In genomic region chr4:6851431-6851830, GRCh38 we compare ENCODE assay signal across 37 cellular contexts. TPM values are rescaled to one million over a fixed set of nuclear protein-coding genes. Genes with fewer than 3 reads are reported as not detected.
DNase-seq lines count a peak whose midpoint lies in the region; ATAC-seq, FAIRE-seq and TF ChIP-seq lines count a peak whose summit lies in the region.
"Had no signal": no experiment of that assay in that cellular context is flagged by ENCODE, and none has a peak within 500 bp of the region (broad histone marks: within the 10 kb centered on the region; RNA-seq: fewer than 3 reads in every experiment).

No MANE protein-coding gene starts in this region.

- no peak overlapping the region for H3K4me2 ChIP-seq in K562 (ENCODE audit: insufficient read depth, low read length)
- H3K4me2 ChIP-seq: A549; BLaER1; BLaER1 treated with 17β-estradiol and CSF1 and Interleukin-3, amounts not matched to agents 10 nM and 100 nM had no signal

- H3K27ac ChIP-seq in K562 (ENCODE audit: extremely low read depth, low read depth, low read length) = no peak overlapping the region
- H3K27ac ChIP-seq in neutrophil = peak overlapping the region; percentile 78
- peak overlapping the region in 3 of 4 donors; percentile 12 to 92 (median 87) for H3K27ac ChIP-seq in gastrocnemius medialis
- no peak overlapping the region for H3K27ac ChIP-seq in psoas muscle
- H3K27ac ChIP-seq: 22Rv1; A549; BLaER1; BLaER1 treated with 17β-estradiol and CSF1 and Interleukin-3, amounts not matched to agents 10 nM and 100 nM; C4-2B had no signal

- peaks cover 46% of the 10 kb centered on the region for H3K79me2 ChIP-seq in K562 (ENCODE audit: control insufficient read depth, insufficient read depth, low read length)

- H3K9ac ChIP-seq in K562 (ENCODE audit: insufficient read depth in 1 of 2, low read depth in 2 of 2, low read length in 2 of 2) = no peak overlapping the region
- H3K9ac ChIP-seq: BLaER1; BLaER1 treated with 17β-estradiol and CSF1 and Interleukin-3, amounts not matched to agents 10 nM and 100 nM had no signal

- H3K27me3 Mint-ChIP-seq in activated naive CD4-positive, alpha-beta T cell treated with anti-CD3 and anti-CD28 coated beads, Interleukin-2, amount 10 ng/mL, durations not matched to agents 7 days and 5 days = no peaks in the 10 kb centered on the region
- H3K27me3 Mint-ChIP-seq: B cell; CD4-positive, alpha-beta memory T cell; CD4-positive, alpha-beta T cell; CD4-positive, CD25-positive, alpha-beta regulatory T cell; CD8-positive, alpha-beta memory T cell had no signal

- no peak for TF ChIP-seq RAD21 in K562 (CRISPR knock-in tag; conservative IDR thresholded peaks at IDR 0.05 in 1 of 2, IDR thresholded peaks at IDR 0.05 in 1 of 2)

- TF ChIP-seq EP300 in K562 (IDR thresholded peaks at IDR 0.05; ENCODE audit: low read length) = no peak

- H3K27ac Mint-ChIP-seq in activated naive CD4-positive, alpha-beta T cell treated with anti-CD3 and anti-CD28 coated beads, Interleukin-2, amount 10 ng/mL, durations not matched to agents 7 days and 5 days = peak overlapping the region; percentile 26
- H3K27ac Mint-ChIP-seq: B cell; CD4-positive, alpha-beta T cell; CD8-positive, alpha-beta T cell had no signal

- H3K9me3 Mint-ChIP-seq in activated naive CD4-positive, alpha-beta T cell treated with anti-CD3 and anti-CD28 coated beads, Interleukin-2, amount 10 ng/mL, durations not matched to agents 7 days and 5 days = peaks cover 9% of the 10 kb centered on the region
- H3K9me3 Mint-ChIP-seq: CD4-positive, alpha-beta T cell; CD8-positive, alpha-beta T cell had no signal

- H3K36me3 ChIP-seq in K562 (ENCODE audit: control insufficient read depth, insufficient read depth, low read length) = peaks cover 43% of the 10 kb centered on the region
- peaks cover 25% of the 10 kb centered on the region for H3K36me3 ChIP-seq in neutrophil
- peaks cover 0 to 9% of the 10 kb centered on the region in 2 donors for H3K36me3 ChIP-seq in gastrocnemius medialis
- H3K36me3 ChIP-seq in psoas muscle (ENCODE audit: insufficient read depth in 1 of 2, low read depth in 1 of 2) = peaks cover 3 to 10% of the 10 kb centered on the region in 2 donors

- peaks cover 17% of the 10 kb centered on the region for H3K4me1 Mint-ChIP-seq in activated naive CD4-positive, alpha-beta T cell treated with anti-CD3 and anti-CD28 coated beads, Interleukin-2, amount 10 ng/mL, durations not matched to agents 7 days and 5 days

- FAIRE-seq in K562 (lab: Jason Lieb, UNC) = no peak
- FAIRE-seq: A204.1, A549, D721Med had no signal

- no TSS peak for BruUV-seq in K562 (replicated peaks; lab: Mats Ljungman, UMichigan)

- H3K36me3 Mint-ChIP-seq in activated naive CD4-positive, alpha-beta T cell treated with anti-CD3 and anti-CD28 coated beads, Interleukin-2, amount 10 ng/mL, durations not matched to agents 7 days and 5 days = peaks cover 42% of the 10 kb centered on the region

- WGBS in K562 (ENCODE audit: insufficient coverage, low coverage, missing lambda C conversion rate) = 73% methylated on average over 4 of the region's 5 CpGs
- 98 to 100% (median 99%) methylated on average over 5 of the region's 5 CpGs for WGBS in psoas muscle, 3 donors

- intact Hi-C loops in K562 (cut with micrococcal nuclease) = no loop called here
- intact Hi-C loops in gastrocnemius medialis (cut with DNase I; ENCODE audit: low total_unique reads) = no loop called here
- intact Hi-C loops in psoas muscle (cut with DNase I) = no loop called here

- H3K9me3 ChIP-seq in K562 (replicated peaks; ENCODE audit: control insufficient read depth, insufficient read depth, low read depth, low read length) (no peaks in the 10 kb centered on the region), neutrophil (no peaks in the 10 kb centered on the region), gastrocnemius medialis (no peaks in the 10 kb centered on the region), psoas muscle (no peaks in the 10 kb centered on the region)
- H3K9me3 ChIP-seq: BE2C had no signal

- H3K27me3 ChIP-seq in K562 (ENCODE audit: control insufficient read depth in 2 of 2, insufficient read depth in 2 of 2, low read length in 2 of 2) = no peaks in the 10 kb centered on the region
- no peaks in the 10 kb centered on the region for H3K27me3 ChIP-seq in neutrophil
- H3K27me3 ChIP-seq in gastrocnemius medialis = no peaks in the 10 kb centered on the region
- H3K27me3 ChIP-seq in psoas muscle (ENCODE audit: insufficient read depth in 3 of 3, low read length in 2 of 3) = no peaks in the 10 kb centered on the region
- H3K27me3 ChIP-seq: BE2C; BLaER1; BLaER1 treated with 17β-estradiol and CSF1 and Interleukin-3, amounts not matched to agents 10 nM and 100 nM had no signal

- in situ Hi-C loops in K562 (cut with MboI) (no loop called here), gastrocnemius medialis (cut with MboI; ENCODE audit: low sequenced_read_pairs in 4 of 4) (loop anchor here in 1 of 4 donors (10.0 kb wide), 1 partner anchor 67 kb away; the partner anchor contains the start of gene KIAA0232)

- no peak for DNase-seq in activated naive CD4-positive, alpha-beta T cell treated with anti-CD3 and anti-CD28 coated beads, Interleukin-2, amount 10 ng/mL, durations not matched to agents 7 days and 5 days
- DNase-seq in activated naive CD4-positive, alpha-beta T cell (lab: John Stamatoyannopoulos, UW) = no peak
- peak in 1 of 4 experiments; percentile 24 for DNase-seq in K562 (ENCODE audit: extremely low read depth in 1 of 4, low spot score in 3 of 4)
- no peak for DNase-seq in gastrocnemius medialis
- DNase-seq in psoas muscle = no peak
- no peak for DNase-seq in NCI-H510A (lab: John Stamatoyannopoulos, UW)
- DNase-seq: 8988T; ACHN; AML-193; BE2C; C1 segment of cervical spinal cord; Caco-2; Calu3; CD4-positive, alpha-beta memory T cell; CD4-positive, alpha-beta T cell; CD4-positive, CD25-positive, alpha-beta regulatory T cell; CD8-positive, alpha-beta memory T cell; CD8-positive, alpha-beta T cell; COR-L47; DMS 273 treated with DMSO at 0.1 percent for 48 hours; DMS153; DMS53; DMS79; DMS79 treated with DMSO at 0.1 percent for 48 hours; DND-41; EL had no signal

- H3K4me3 ChIP-seq in K562 (no peak overlapping the region), neutrophil (ENCODE audit: low read depth in 1 of 2, low read length in 1 of 2) (no peak overlapping the region), gastrocnemius medialis (no peak overlapping the region), psoas muscle (no peak overlapping the region)
- H3K4me3 ChIP-seq: A549; BLaER1; BLaER1 treated with 17β-estradiol and CSF1 and Interleukin-3, amounts not matched to agents 10 nM and 100 nM had no signal

- H4K20me1 ChIP-seq in K562 (replicated peaks; ENCODE audit: control insufficient read depth, insufficient read depth, low read length) = 0 out of 2 replicates have a peak, but pooled peaks cover 6% of the 10 kb centered on the region

- peak; percentile 66 for ATAC-seq in K562
- no peak for ATAC-seq in gastrocnemius medialis
- no peak for ATAC-seq in HG03139 (IDR thresholded peaks at IDR 0.05; ENCODE audit: unreplicated experiment)
- no peak for ATAC-seq in psoas muscle
- ATAC-seq: A549; CD8-positive, alpha-beta T cell had no signal

- peaks cover 0 to 10% of the 10 kb centered on the region in 2 experiments; a peak in 3 of 5 replicates for H3K4me1 ChIP-seq in K562 (replicated peaks in 1 of 2; ENCODE audit: control insufficient read depth in 2 of 2, insufficient read depth in 2 of 2, low read length in 2 of 2)
- peaks cover 59 to 68% of the 10 kb centered on the region in 2 experiments for H3K4me1 ChIP-seq in neutrophil (ENCODE audit: control insufficient read depth in 1 of 2, insufficient read depth in 1 of 2, low read depth in 1 of 2, low read length in 1 of 2)
- peaks cover 35 to 44% of the 10 kb centered on the region in 2 donors for H3K4me1 ChIP-seq in gastrocnemius medialis
- H3K4me1 ChIP-seq in psoas muscle = peaks cover 43% of the 10 kb centered on the region
- H3K4me1 ChIP-seq: BE2C, Caco-2 had no signal

- POLR2A ChIA-PET in K562 (lab: Yijun Ruan, JAX) = interaction anchor here (0.6 to 1.0 kb wide), 2 partner anchors 9 to 287 kb away, joined by 3 read pairs; no protein-coding TSS in a partner anchor

- no peak for TF ChIP-seq CTCF in K562 (IDR thresholded peaks at IDR 0.05 in 2 of 3, conservative IDR thresholded peaks at IDR 0.05 in 1 of 3; ENCODE audit: insufficient read depth in 2 of 3, low read depth in 1 of 3, low read length in 3 of 3)
- TF ChIP-seq CTCF in neutrophil (IDR thresholded peaks at IDR 0.05) = no peak
- no peak for TF ChIP-seq CTCF in gastrocnemius medialis (IDR thresholded peaks at IDR 0.05 in 4 of 5, conservative IDR thresholded peaks at IDR 0.05 in 1 of 5)
- TF ChIP-seq CTCF in psoas muscle (IDR thresholded peaks at IDR 0.05) = no peak

- no peak overlapping the region for H3K4me3 Mint-ChIP-seq in activated naive CD4-positive, alpha-beta T cell treated with anti-CD3 and anti-CD28 coated beads, Interleukin-2, amount 10 ng/mL, durations not matched to agents 7 days and 5 days
- H3K4me3 Mint-ChIP-seq: B cell; CD14-positive monocyte; CD4-positive, alpha-beta memory T cell; CD4-positive, alpha-beta T cell; CD4-positive, CD25-positive, alpha-beta regulatory T cell; CD8-positive, alpha-beta memory T cell; CD8-positive, alpha-beta T cell had no signal

- H3K9me1 ChIP-seq in K562 (ENCODE audit: control insufficient read depth, insufficient read depth, low read length) = no peaks in the 10 kb centered on the region

- CTCF ChIA-PET in activated naive CD4-positive, alpha-beta T cell treated with anti-CD3 and anti-CD28 coated beads, Interleukin-2, amount 10 ng/mL, durations not matched to agents 7 days and 5 days (lab: Charles Lee) = interaction anchor here (0.8 kb wide), 1 partner anchor 22 kb away, joined by 3 read pairs; no protein-coding TSS in a partner anchor
- CTCF ChIA-PET in K562 (lab: Yijun Ruan, JAX; ENCODE audit: low intra/inter-chr PET ratio) = no interaction called here

- H2AFZ ChIP-seq in K562 (ENCODE audit: low read depth, low read length) = no peak overlapping the region

- TF ChIP-seq POLR2A in K562 (conservative IDR thresholded peaks at IDR 0.05) = no peak
- TF ChIP-seq POLR2A in gastrocnemius medialis (IDR thresholded peaks at IDR 0.05) = no peak

RNA-seq across cellular contexts. Expression of gene TBC1D14, which starts 58.2 kb away (rescaled TPM):
- 61.0 and 70.3 TPM in 2 replicates for total RNA-seq in K562 (2011; cell fraction: chromatin; rRNA removed; ENCODE audit: low replicate concordance)
- 50.4 and 54.0 TPM in 2 replicates for total RNA-seq in K562 (2011; cell fraction: nucleolus; rRNA removed)
- total RNA-seq in K562 (2011; cell fraction: nucleoplasm; rRNA removed) = 45.9 and 49.3 TPM in 2 replicates
- total RNA-seq in K562 (2014; rRNA removed) (50.2 and 54.4 TPM in 2 replicates), K562 (2014; rRNA removed; fragmentation: Illumina TruSeq; extraction: Trizol) (44.8 and 45.5 TPM in 2 replicates), K562 (2015; rRNA removed; fragmentation: Illumina TruSeq; extraction: Trizol) (55.8 and 57.7 TPM in 2 replicates), K562 (2021) (55.4 and 59.6 TPM in 2 replicates), gastrocnemius medialis (10 to 100 TPM; 36.0 to 56.2 (median 41.4) TPM), psoas muscle (10 to 100 TPM; 32.7 to 45.5 (median 35.6) TPM)
- polyA plus RNA-seq in K562 (2011; rRNA removed) (31.4 and 41.2 TPM in 2 replicates), K562 (2014; fragmentation: Illumina TruSeq; extraction: Trizol) (46.2 and 47.7 TPM in 2 replicates), K562 (2014; fragmentation: Nextera tagmentation; extraction: Ambion mirVana) (1 to 10 TPM; 2.1 to 2.7 TPM), K562 (2014; rRNA removed) (43.3 and 50.8 TPM in 2 replicates), psoas muscle (10 to 100 TPM; 14.7 to 44.3 (median 17.7) TPM)
- 37.0 and 43.7 TPM in 2 replicates for polyA plus RNA-seq in K562 (2011; cell fraction: cytosol; rRNA removed)
- 37.0 and 46.2 TPM in 2 replicates for polyA plus RNA-seq in K562 (2011; cell fraction: nucleus; rRNA removed)
- 45.4 TPM in 2 replicates for polyA plus RNA-seq in K562 (2012)
- 51.1 and 64.3 TPM in 2 replicates for polyA minus RNA-seq in K562 (2011; rRNA and poly(A)+ RNA removed)
- 29.6 and 35.1 TPM in 2 replicates for polyA minus RNA-seq in K562 (2011; cell fraction: cytosol; rRNA and poly(A)+ RNA removed)
- 26.1 and 34.0 TPM in 2 replicates for polyA minus RNA-seq in K562 (2011; cell fraction: nucleus; rRNA and poly(A)+ RNA removed)

Comparison
In these comparisons a context has a peak if more than half of its experiments do, and no peak if none do; other contexts are left out.
1. H3K27ac ChIP-seq: peak in neutrophil (single experiment) and gastrocnemius medialis (3 of 4); none in K562 (single experiment) and psoas muscle (single experiment).